Comparison of ENCODE assay signal across 8 cellular contexts in the genomic region with DNA sequence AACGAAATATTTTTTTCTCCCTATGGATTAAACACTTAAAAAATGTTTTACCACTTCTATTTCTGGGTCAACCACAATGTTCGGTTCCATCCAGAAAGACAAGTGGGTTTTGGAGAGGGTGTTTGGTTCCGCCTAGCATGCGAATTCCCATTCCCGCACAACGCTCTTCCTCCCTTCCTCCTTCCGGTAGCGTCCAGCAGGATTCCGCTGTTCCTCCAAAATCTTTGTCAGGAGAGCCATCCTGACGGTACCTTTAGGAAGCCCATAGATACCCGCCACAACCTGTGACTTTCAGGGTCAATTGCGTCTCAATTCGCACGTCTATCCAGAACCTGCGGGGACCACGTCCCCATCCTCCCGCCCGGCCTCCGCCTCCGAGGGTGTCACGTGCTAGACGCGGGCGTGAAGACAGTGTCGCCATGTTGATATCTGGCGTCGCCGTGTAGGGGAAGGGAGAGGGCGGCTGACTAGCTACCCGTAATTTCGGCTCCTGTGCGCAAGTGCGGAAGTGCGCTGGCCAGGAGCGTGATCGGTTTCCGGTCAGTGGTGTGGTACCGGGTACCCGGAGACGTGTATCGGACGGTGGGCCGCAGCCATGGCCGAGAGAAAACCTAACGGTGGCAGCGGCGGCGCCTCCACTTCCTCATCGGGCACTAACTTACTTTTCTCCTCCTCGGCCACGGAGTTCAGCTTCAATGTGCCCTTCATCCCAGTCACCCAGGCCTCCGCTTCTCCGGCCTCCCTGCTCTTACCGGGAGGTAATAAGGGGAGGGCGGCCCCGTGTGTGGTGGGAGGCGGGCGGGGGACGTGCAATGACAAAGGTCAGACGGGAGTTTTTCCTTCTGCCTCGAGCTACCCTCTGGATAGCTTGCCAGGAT. TPM values are rescaled to one million over a fixed set of nuclear protein-coding genes. Genes with fewer than 3 reads are reported as not detected.
DNase-seq lines count a peak whose midpoint lies in the region; ATAC-seq lines count a peak whose summit lies in the region.

TSS of gene SEC23IP (plus strand) at position 543 of the 878 bp plus-strand sequence. CDS start at position 596, 53 bp downstream.

- H3K4me3 ChIP-seq in effector memory CD4-positive, alpha-beta T cell (ENCODE audit: insufficient read depth, low read depth, low read length, poor library complexity, severe bottlenecking) = peak within 1 kb of the TSS; percentile 82

- H3K36me3 ChIP-seq in effector memory CD4-positive, alpha-beta T cell (ENCODE audit: control insufficient read depth, insufficient read depth, low read length) = no peaks in the 10 kb centered on the region

- H3K4me1 ChIP-seq in effector memory CD4-positive, alpha-beta T cell (ENCODE audit: control insufficient read depth, insufficient read depth, low read length, poor library complexity, severe bottlenecking) = peaks cover 10% of the 10 kb centered on the region

- no peaks in the 10 kb centered on the region for H3K9me3 ChIP-seq in effector memory CD4-positive, alpha-beta T cell (ENCODE audit: control insufficient read depth, low read length)

- peak within 1 kb of the TSS; percentile 88 for H3K27ac ChIP-seq in effector memory CD4-positive, alpha-beta T cell (ENCODE audit: insufficient read depth, low read length, poor library complexity, severe bottlenecking)

- no peaks in the 10 kb centered on the region for H3K27me3 ChIP-seq in effector memory CD4-positive, alpha-beta T cell (replicated peaks; ENCODE audit: control insufficient read depth, insufficient read depth, low read length, poor library complexity, severe bottlenecking)

- ATAC-seq in GM21360 (IDR thresholded peaks at IDR 0.05; ENCODE audit: unreplicated experiment) = peak; percentile 98

- DNase-seq in COLO668 (lab: John Stamatoyannopoulos, UW; ENCODE audit: unreplicated experiment) (peak; percentile 89), HT1080 (ENCODE audit: low read depth) (peak; percentile 95), NOMO-1 treated with DMSO at 0.1 percent for 48 hours (lab: John Stamatoyannopoulos, UW; ENCODE audit: unreplicated experiment) (peak; percentile 94), medulla oblongata (ENCODE audit: extremely low spot score) (peak; percentile 98)
- peak; percentile 82 to 87 for DNase-seq in activated CD8-positive, alpha-beta memory T cell treated with anti-CD3 and anti-CD28 coated beads for 4 hours (ENCODE audit: low read depth in 2 of 2)
- peak; percentile 74 to 86 (median 86) for DNase-seq in effector memory CD4-positive, alpha-beta T cell
- peak; percentile 83 for DNase-seq in stimulated activated CD8-positive, alpha-beta memory T cell treated with anti-CD3 and anti-CD28 coated beads, Interleukin-12 subunit alpha, Interleukin-12 subunit beta, amount 100 ng/mL, for 1 hour (ENCODE audit: low read depth)

RNA-seq across cellular contexts. Expression of gene SEC23IP, which starts in this region (rescaled TPM):
- 36.2 and 45.4 TPM in 2 replicates for total RNA-seq in HT1080 (2014; rRNA removed; shearing (Covaris generic))
- polyA plus RNA-seq in HT1080 (2015; cell fraction: cytosol; rRNA removed) = 28.4 and 31.3 TPM in 2 replicates
- 77.4 and 81.0 TPM in 2 replicates for polyA plus RNA-seq in HT1080 (2015; cell fraction: nucleus; rRNA removed)

Comparison
In these comparisons a context has a peak if more than half of its experiments do, and no peak if none do; other contexts are left out.
1. Peak in every context shown above with its lines: DNase-seq, ATAC-seq, H3K4me3 ChIP-seq and H3K27ac ChIP-seq.